ENCODE assay signal across 22 cellular contexts in the genomic region with DNA sequence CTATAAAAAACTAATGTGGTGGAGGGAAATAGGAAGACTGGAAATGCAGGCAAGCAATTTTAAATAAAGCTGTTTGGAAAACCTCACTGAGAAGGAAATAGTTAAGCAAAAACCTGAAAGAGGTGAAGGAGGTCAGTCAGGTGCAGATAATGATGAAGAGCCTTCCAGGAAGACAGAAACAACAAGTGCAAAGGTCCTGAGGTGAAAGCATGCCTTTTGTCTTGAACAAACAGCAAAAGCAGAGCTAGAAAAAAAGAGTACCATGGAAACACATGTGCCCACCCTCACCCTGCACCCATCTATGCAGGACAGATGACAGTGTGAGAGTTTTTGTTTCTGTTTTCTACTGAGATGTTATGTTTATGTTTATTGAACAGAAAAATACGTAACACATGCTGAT.
"Had no signal": no experiment of that assay in that cellular context is flagged by ENCODE, and none has a peak within 500 bp of the region (broad histone marks: within the 10 kb centered on the region; RNA-seq: fewer than 3 reads in every experiment).

No MANE protein-coding gene starts in this region.

- H3K9me3 ChIP-seq: colonic mucosa, esophagus squamous epithelium, gastrocnemius medialis, heart left ventricle, left lung, lower lobe of right lung, mucosa of descending colon had no signal

- H3K27ac ChIP-seq: colonic mucosa, epithelial cell of prostate, esophagus squamous epithelium, gastrocnemius medialis, heart left ventricle, hepatocyte, left lung, lower lobe of right lung had no signal

- H3K4me1 ChIP-seq: colonic mucosa, esophagus squamous epithelium, gastrocnemius medialis, heart left ventricle, left lung, lower lobe of right lung had no signal

- H3K36me3 Mint-ChIP-seq: mesothelial cell of epicardium, naive B cell had no signal

- H3K79me2 ChIP-seq: hepatocyte had no signal

- H3K4me3 ChIP-seq: colonic mucosa, esophagus squamous epithelium, gastrocnemius medialis, heart left ventricle, hepatocyte, left lung, lower lobe of right lung, mucosa of descending colon had no signal

- H3K27ac Mint-ChIP-seq: dendritic cell treated with granulocyte-macrophage colony-stimulating factor and Interleukin-4, amounts not matched to agents 40 ng/mL and 50 ng/mL, for 4 days; effector memory CD8-positive, alpha-beta T cell; endodermal cell; mesothelial cell of epicardium had no signal

- H3K36me3 ChIP-seq: colonic mucosa, esophagus squamous epithelium, gastrocnemius medialis, heart left ventricle, left lung, lower lobe of right lung had no signal

- H3K4me2 ChIP-seq: hepatocyte had no signal

- H3K4me1 Mint-ChIP-seq: mesothelial cell of epicardium, naive B cell had no signal

- H3K9me3 Mint-ChIP-seq: dendritic cell treated with granulocyte-macrophage colony-stimulating factor and Interleukin-4, amounts not matched to agents 40 ng/mL and 50 ng/mL, for 4 days; effector memory CD8-positive, alpha-beta T cell; endodermal cell; mesothelial cell of epicardium; naive B cell had no signal

- H2AFZ ChIP-seq: hepatocyte had no signal

- DNase-seq: colonic mucosa; cortex of kidney; effector CD8-positive, alpha-beta T cell; effector memory CD8-positive, alpha-beta T cell; endodermal cell; erythroblast; esophagus squamous epithelium; foreskin fibroblast; foreskin melanocyte; gastrocnemius medialis; heart left ventricle; left cardiac atrium; left lung; left ventricle myocardium superior; lower lobe of right lung; mesenchymal stem cell; mucosa of descending colon; naive B cell had no signal

- H3K4me3 Mint-ChIP-seq: dendritic cell treated with granulocyte-macrophage colony-stimulating factor and Interleukin-4, amounts not matched to agents 40 ng/mL and 50 ng/mL, for 4 days; effector memory CD8-positive, alpha-beta T cell; endodermal cell; mesothelial cell of epicardium had no signal
